14 cellular contexts compared by ENCODE assay signal in genomic region chr12:8989425-8989824, GRCh38. TPM values are rescaled to one million over a fixed set of nuclear protein-coding genes. Genes with fewer than 3 reads are reported as not detected.
DNase-seq lines count a peak whose midpoint lies in the region; ATAC-seq and TF ChIP-seq lines count a peak whose summit lies in the region.
"Had no signal": no experiment of that assay in that cellular context is flagged by ENCODE, and none has a peak within 500 bp of the region (broad histone marks: within the 10 kb centered on the region; RNA-seq: fewer than 3 reads in every experiment).

TSS of gene KLRG1 (plus strand) at chr12:8989546. CDS start at chr12:8989636, 90 bp downstream.

- H3K4me1 Mint-ChIP-seq in CD4-positive, CD25-positive, alpha-beta regulatory T cell: peaks cover 8 to 57% (median 32%) of the 10 kb centered on the region in 4 donors
- H3K4me1 Mint-ChIP-seq in IgD-negative memory B cell: peaks cover 9 to 21% (median 14%) of the 10 kb centered on the region in 3 donors
- H3K4me1 Mint-ChIP-seq in activated B cell treated with CpG ODN at 0.5 μM for 24 hours: peaks cover 15% of the 10 kb centered on the region
- H3K4me1 Mint-ChIP-seq: nephron had no signal

- peak in 1 of 2 donors; percentile 28 for ATAC-seq in CD4-positive, CD25-positive, alpha-beta regulatory T cell (ENCODE audit: low read depth in 2 of 2)
- ATAC-seq in activated B cell treated with CpG ODN at 0.5 μM for 24 hours (ENCODE audit: low read depth): peak; percentile 40
- peak in 1 of 2 donors; percentile 35 for ATAC-seq in lower lobe of right lung

- CTCF ChIA-PET in activated B cell treated with CpG ODN at 0.5 μM for 24 hours (lab: Charles Lee): no interaction called here

- H3K36me3 ChIP-seq in CD4-positive, CD25-positive, alpha-beta regulatory T cell (ENCODE audit: control insufficient read depth, insufficient read depth, low read length): no peaks in the 10 kb centered on the region
- H3K36me3 ChIP-seq in lower lobe of right lung (no peaks in the 10 kb centered on the region), tibial artery (no peaks in the 10 kb centered on the region)

- DNase-seq in CD4-positive, CD25-positive, alpha-beta regulatory T cell: no peak
- DNase-seq in activated B cell treated with CpG ODN at 0.5 μM for 24 hours (no peak), lower lobe of right lung (no peak), foreskin fibroblast (no peak), germinal center (ENCODE audit: low spot score) (no peak), NCI-H1694 (lab: John Stamatoyannopoulos, UW) (no peak), tibial artery (no peak)
- DNase-seq: cerebellar nuclear complex, HCEC 1CT, islet precursor cell, NCI-H2107 had no signal

- no peaks in the 10 kb centered on the region for H3K27me3 ChIP-seq in CD4-positive, CD25-positive, alpha-beta regulatory T cell (ENCODE audit: control insufficient read depth, insufficient read depth, low read length)
- H3K27me3 ChIP-seq in lower lobe of right lung (ENCODE audit: low read depth): no peaks in the 10 kb centered on the region
- no peaks in the 10 kb centered on the region for H3K27me3 ChIP-seq in tibial artery

- no peaks in the 10 kb centered on the region for H3K9me3 ChIP-seq in CD4-positive, CD25-positive, alpha-beta regulatory T cell (ENCODE audit: control insufficient read depth in 2 of 2, low read length in 2 of 2)
- H3K9me3 ChIP-seq in lower lobe of right lung: no peaks in the 10 kb centered on the region
- H3K9me3 ChIP-seq in tibial artery: no peaks in the 10 kb centered on the region

- no peak for TF ChIP-seq CTCF in activated B cell treated with CpG ODN at 0.5 μM for 24 hours (IDR thresholded peaks at IDR 0.05)
- TF ChIP-seq CTCF in lower lobe of right lung (IDR thresholded peaks at IDR 0.05): no peak
- no peak for TF ChIP-seq CTCF in foreskin fibroblast (IDR thresholded peaks at IDR 0.05; ENCODE audit: low read depth, low read length)
- no peak for TF ChIP-seq CTCF in tibial artery (IDR thresholded peaks at IDR 0.05)

- intact Hi-C loops in activated B cell treated with CpG ODN at 0.5 μM for 24 hours (cut with micrococcal nuclease): no loop called here
- intact Hi-C loops in lower lobe of right lung (cut with DNase I): no loop called here
- intact Hi-C loops in tibial artery (cut with DNase I; ENCODE audit: low total_unique reads): no loop called here

- peak within 1 kb of the TSS; percentile 53 to 97 (median 59) for H3K27ac Mint-ChIP-seq in CD4-positive, CD25-positive, alpha-beta regulatory T cell
- H3K27ac Mint-ChIP-seq in IgD-negative memory B cell (peak within 1 kb of the TSS in 2 of 3 donors; percentile 9 to 42), activated B cell treated with CpG ODN at 0.5 μM for 24 hours (no peak within 1 kb of the TSS)
- H3K27ac Mint-ChIP-seq: nephron had no signal

- peaks cover 20% of the 10 kb centered on the region for H3K4me1 ChIP-seq in CD4-positive, CD25-positive, alpha-beta regulatory T cell (ENCODE audit: control insufficient read depth, insufficient read depth, low read length, poor library complexity, severe bottlenecking)
- peaks cover 20% of the 10 kb centered on the region for H3K4me1 ChIP-seq in lower lobe of right lung
- no peaks in the 10 kb centered on the region for H3K4me1 ChIP-seq in tibial artery

- peak within 1 kb of the TSS; percentile 55 for H3K4me3 ChIP-seq in CD4-positive, CD25-positive, alpha-beta regulatory T cell (ENCODE audit: low read depth, low read length)
- H3K4me3 ChIP-seq in lower lobe of right lung (peak within 1 kb of the TSS; percentile 7), foreskin fibroblast (ENCODE audit: low read depth in 1 of 2, low read length in 2 of 2) (no peak within 1 kb of the TSS), tibial artery (no peak within 1 kb of the TSS)
- H3K4me3 ChIP-seq: skin epidermis had no signal

- peak within 1 kb of the TSS; percentile 55 to 84 (median 67) for H3K4me3 Mint-ChIP-seq in CD4-positive, CD25-positive, alpha-beta regulatory T cell
- H3K4me3 Mint-ChIP-seq in IgD-negative memory B cell: peak within 1 kb of the TSS in 3 of 4 donors; percentile 32 to 76 (median 47)
- H3K4me3 Mint-ChIP-seq in activated B cell treated with CpG ODN at 0.5 μM for 24 hours: no peak within 1 kb of the TSS
- H3K4me3 Mint-ChIP-seq: nephron had no signal

- H3K27ac ChIP-seq in CD4-positive, CD25-positive, alpha-beta regulatory T cell (ENCODE audit: insufficient read depth, low read length, poor library complexity, severe bottlenecking): no peak within 1 kb of the TSS
- H3K27ac ChIP-seq in lower lobe of right lung (no peak within 1 kb of the TSS), tibial artery (no peak within 1 kb of the TSS)

- no peaks in the 10 kb centered on the region for H3K27me3 Mint-ChIP-seq in CD4-positive, CD25-positive, alpha-beta regulatory T cell
- H3K27me3 Mint-ChIP-seq in IgD-negative memory B cell (no peaks in the 10 kb centered on the region), activated B cell treated with CpG ODN at 0.5 μM for 24 hours (no peaks in the 10 kb centered on the region)

- POLR2A ChIA-PET in activated B cell treated with CpG ODN at 0.5 μM for 24 hours (lab: Charles Lee): no interaction called here

- H3K36me3 Mint-ChIP-seq in CD4-positive, CD25-positive, alpha-beta regulatory T cell: no peaks in the 10 kb centered on the region
- H3K36me3 Mint-ChIP-seq in IgD-negative memory B cell (no peaks in the 10 kb centered on the region), activated B cell treated with CpG ODN at 0.5 μM for 24 hours (ENCODE audit: low read depth) (no peaks in the 10 kb centered on the region)

- H3K9me3 Mint-ChIP-seq in CD4-positive, CD25-positive, alpha-beta regulatory T cell: peaks cover 0 to 1% (median 0%) of the 10 kb centered on the region in 7 donors
- no peaks in the 10 kb centered on the region for H3K9me3 Mint-ChIP-seq in IgD-negative memory B cell
- H3K9me3 Mint-ChIP-seq in activated B cell treated with CpG ODN at 0.5 μM for 24 hours: no peaks in the 10 kb centered on the region
- H3K9me3 Mint-ChIP-seq: nephron had no signal

RNA-seq across cellular contexts. Expression of gene KLRG1, which starts in this region (rescaled TPM):
- 4.8 TPM for total RNA-seq in CD4-positive, CD25-positive, alpha-beta regulatory T cell
- 10 to 100 TPM; 15.8 to 22.2 (median 16.6) TPM for polyA plus RNA-seq in CD4-positive, CD25-positive, alpha-beta regulatory T cell
- polyA plus RNA-seq in IgD-negative memory B cell: 16.8 TPM
- total RNA-seq in activated B cell treated with CpG ODN at 0.5 μM for 24 hours: 1.9 and 3.1 TPM in 2 replicates
- 4.8 TPM for total RNA-seq in lower lobe of right lung

Comparison
In these comparisons a context has a peak if more than half of its experiments do, and no peak if none do; other contexts are left out.
1. H3K4me3 ChIP-seq: peak in CD4-positive, CD25-positive, alpha-beta regulatory T cell (single experiment) and lower lobe of right lung (single experiment); none in foreskin fibroblast (0 of 2) and tibial artery (0 of 2).